ENCODE assay signal across 23 cellular contexts in genomic region chr11:249062-249461, GRCh38. TPM values are rescaled to one million over a fixed set of nuclear protein-coding genes. Genes with fewer than 3 reads are reported as not detected.
DNase-seq lines count a peak whose midpoint lies in the region; ATAC-seq, FAIRE-seq and TF ChIP-seq lines count a peak whose summit lies in the region.
"Had no signal": no experiment of that assay in that cellular context is flagged by ENCODE, and none has a peak within 500 bp of the region (broad histone marks: within the 10 kb centered on the region; RNA-seq: fewer than 3 reads in every experiment).

No MANE protein-coding gene starts in this region.

- TF ChIP-seq POLR2A in GM12878 (IDR thresholded peaks at IDR 0.05; ENCODE audit: low read depth, low read length) (0 out of 2 replicates have a peak, but pooled peaks have one; percentile 13), ovary (IDR thresholded peaks at IDR 0.05) (no peak)

- no TSS peak for BruUV-seq in GM12878 (replicated peaks; lab: Mats Ljungman, UMichigan)

- peaks cover 10% of the 10 kb centered on the region for H3K4me1 Mint-ChIP-seq in T-helper 2 cell treated with Interferon-gamma antibody and Interleukin-4, amounts not matched to agents 5 μg/mL and 100 μg/mL, for 36 hours (ENCODE audit: low read depth)
- peaks cover 15% of the 10 kb centered on the region for H3K4me1 Mint-ChIP-seq in activated naive CD4-positive, alpha-beta T cell treated with anti-CD3 and anti-CD28 coated beads for 36 hours (ENCODE audit: low read depth)
- H3K4me1 Mint-ChIP-seq in stimulated activated effector memory CD8-positive, alpha-beta T cell treated with anti-CD3 and anti-CD28 coated beads, Interleukin-12 subunit alpha, Interleukin-12 subunit beta, amount 100 ng/mL, for 72 hours, result peaks cover 14% of the 10 kb centered on the region

- H3K9ac ChIP-seq in GM12878 (ENCODE audit: control insufficient read depth, insufficient read depth, low read length), result no peak overlapping the region

- TF ChIP-seq RAD21 in GM12878 (IDR thresholded peaks at IDR 0.05; ENCODE audit: insufficient read depth, low read depth, low read length), result no peak

- no peaks in the 10 kb centered on the region for H3K4me1 ChIP-seq in GM12878 (ENCODE audit: control insufficient read depth, insufficient read depth, low read length)
- no peaks in the 10 kb centered on the region for H3K4me1 ChIP-seq in ovary (ENCODE audit: insufficient read depth)
- H3K4me1 ChIP-seq: BE2C had no signal

- peak overlapping the region; percentile 6 for H3K27ac Mint-ChIP-seq in T-helper 2 cell treated with Interferon-gamma antibody and Interleukin-4, amounts not matched to agents 5 μg/mL and 100 μg/mL, for 36 hours
- peak overlapping the region; percentile 1 to 63 for H3K27ac Mint-ChIP-seq in activated naive CD4-positive, alpha-beta T cell treated with anti-CD3 and anti-CD28 coated beads, Interleukin-2, amount 50 U/mL, for 72 hours
- H3K27ac Mint-ChIP-seq in activated naive CD4-positive, alpha-beta T cell treated with anti-CD3 and anti-CD28 coated beads for 36 hours, result no peak overlapping the region
- peak overlapping the region; percentile 2 for H3K27ac Mint-ChIP-seq in stimulated activated effector memory CD8-positive, alpha-beta T cell treated with anti-CD3 and anti-CD28 coated beads, Interleukin-12 subunit alpha, Interleukin-12 subunit beta, amount 100 ng/mL, for 72 hours

- H3K9me3 ChIP-seq in GM12878 (replicated peaks; ENCODE audit: control insufficient read depth, insufficient read depth, low read length) (no peaks in the 10 kb centered on the region), ovary (no peaks in the 10 kb centered on the region)
- H3K9me3 ChIP-seq: BE2C had no signal

- no peak for DNase-seq in T-helper 2 cell treated with Interferon-gamma antibody and Interleukin-4, amounts not matched to agents 5 μg/mL and 100 μg/mL, for 36 hours (ENCODE audit: low spot score)
- DNase-seq in T-helper 2 cell (no peak), GM12878 (ENCODE audit: low read depth, low spot score) (no peak), ovary (no peak), NCI-H2107 treated with DMSO at 0.1 percent for 48 hours (lab: John Stamatoyannopoulos, UW; ENCODE audit: unreplicated experiment) (no peak)
- DNase-seq in activated naive CD4-positive, alpha-beta T cell treated with anti-CD3 and anti-CD28 coated beads, Interleukin-2, amount 50 U/mL, for 72 hours (ENCODE audit: low spot score in 2 of 2), result no peak
- DNase-seq in activated naive CD4-positive, alpha-beta T cell treated with anti-CD3 and anti-CD28 coated beads for 36 hours, result no peak
- no peak for DNase-seq in stimulated activated effector memory CD8-positive, alpha-beta T cell treated with anti-CD3 and anti-CD28 coated beads, Interleukin-12 subunit alpha, Interleukin-12 subunit beta, amount 100 ng/mL, for 72 hours (ENCODE audit: low spot score in 2 of 2)
- DNase-seq: 8988T, BE2C, GDM1, GOT3, NCI-H1105 treated with DMSO at 0.1 percent for 48 hours, NCI-H187, NCI-H2171, NCI-H446 treated with DMSO at 0.1 percent for 48 hours, NCI-H774 had no signal

- 83% methylated on average over 8 of the region's 8 CpGs for WGBS in GM12878 (ENCODE audit: insufficient coverage, insufficient replicate concordance, low lambda C conversion rate, missing lambda C conversion rate)
- 72 to 87% (median 85%) methylated on average over 8 of the region's 8 CpGs for WGBS in ovary, 3 donors

- H3K4me3 ChIP-seq in GM12878, result no peak overlapping the region
- H3K4me3 ChIP-seq in ovary, result no peak overlapping the region

- H3K4me3 Mint-ChIP-seq in T-helper 2 cell treated with Interferon-gamma antibody and Interleukin-4, amounts not matched to agents 5 μg/mL and 100 μg/mL, for 36 hours, result no peak overlapping the region
- H3K4me3 Mint-ChIP-seq in activated naive CD4-positive, alpha-beta T cell treated with anti-CD3 and anti-CD28 coated beads for 36 hours, result no peak overlapping the region
- no peak overlapping the region for H3K4me3 Mint-ChIP-seq in stimulated activated effector memory CD8-positive, alpha-beta T cell treated with anti-CD3 and anti-CD28 coated beads, Interleukin-12 subunit alpha, Interleukin-12 subunit beta, amount 100 ng/mL, for 72 hours
- H3K4me3 Mint-ChIP-seq: IgD-negative memory B cell had no signal

- H3K27me3 Mint-ChIP-seq in T-helper 2 cell treated with Interferon-gamma antibody and Interleukin-4, amounts not matched to agents 5 μg/mL and 100 μg/mL, for 36 hours (ENCODE audit: low read depth), result no peaks in the 10 kb centered on the region
- no peaks in the 10 kb centered on the region for H3K27me3 Mint-ChIP-seq in activated naive CD4-positive, alpha-beta T cell treated with anti-CD3 and anti-CD28 coated beads for 36 hours (ENCODE audit: low read depth)
- H3K27me3 Mint-ChIP-seq: IgD-negative memory B cell had no signal

- peaks cover 75% of the 10 kb centered on the region for H3K36me3 Mint-ChIP-seq in T-helper 2 cell treated with Interferon-gamma antibody and Interleukin-4, amounts not matched to agents 5 μg/mL and 100 μg/mL, for 36 hours (ENCODE audit: low read depth)
- peaks cover 20 to 34% of the 10 kb centered on the region in 2 donors for H3K36me3 Mint-ChIP-seq in activated naive CD4-positive, alpha-beta T cell treated with anti-CD3 and anti-CD28 coated beads, Interleukin-2, amount 50 U/mL, for 72 hours
- H3K36me3 Mint-ChIP-seq in activated naive CD4-positive, alpha-beta T cell treated with anti-CD3 and anti-CD28 coated beads for 36 hours (ENCODE audit: low read depth), result peaks cover 62% of the 10 kb centered on the region
- H3K36me3 Mint-ChIP-seq in stimulated activated effector memory CD8-positive, alpha-beta T cell treated with anti-CD3 and anti-CD28 coated beads, Interleukin-12 subunit alpha, Interleukin-12 subunit beta, amount 100 ng/mL, for 72 hours, result peaks cover 100% of the 10 kb centered on the region

- H3K4me2 ChIP-seq in GM12878 (ENCODE audit: control insufficient read depth, insufficient read depth), result no peak overlapping the region

- in situ Hi-C loops in GM12878 (cut with MboI), result no loop called here

- peak; percentile 18 to 65 for ATAC-seq in activated naive CD4-positive, alpha-beta T cell treated with anti-CD3 and anti-CD28 coated beads, Interleukin-2, amount 50 U/mL, for 72 hours
- ATAC-seq in GM12878, result no peak
- no peak for ATAC-seq in stimulated activated effector memory CD8-positive, alpha-beta T cell treated with anti-CD3 and anti-CD28 coated beads, Interleukin-12 subunit alpha, Interleukin-12 subunit beta, amount 100 ng/mL, for 72 hours

- H3K36me3 ChIP-seq in GM12878 (ENCODE audit: control insufficient read depth in 2 of 2, insufficient read depth in 2 of 2, low read length in 1 of 2), result peaks cover 28 to 30% of the 10 kb centered on the region in 2 experiments
- H3K36me3 ChIP-seq in ovary, result no peaks in the 10 kb centered on the region

- SMC1A ChIA-PET in GM12878 (lab: Charles Lee; ENCODE audit: uncharacterized antibody, unreplicated experiment), result interaction anchor here (1.0 to 5.6 kb wide), 2 partner anchors 11 to 19 kb away, joined by 5 to 38 read pairs; partner anchors contain the start of gene PSMD13

- FAIRE-seq in GM12878 (lab: Jason Lieb, UNC), result no peak
- FAIRE-seq: GM12891, GM18507 had no signal

- POLR2A ChIA-PET in GM12878 (lab: Charles Lee), result interaction anchor here (1.5 kb wide), 1 partner anchor 41 kb away, joined by 3 read pairs; the partner anchor contains the start of genes BET1L and RIC8A

- H3K27ac ChIP-seq in GM12878 (ENCODE audit: control insufficient read depth, insufficient read depth), result no peak overlapping the region
- H3K27ac ChIP-seq in ovary, result no peak overlapping the region
- H3K27ac ChIP-seq: HL-60, RWPE1 had no signal

- TF ChIP-seq EP300 in GM12878 (IDR thresholded peaks at IDR 0.05; ENCODE audit: borderline replicate concordance in 1 of 2, control insufficient read depth in 1 of 2, low read depth in 2 of 2, low read length in 2 of 2) (no peak), ovary (IDR thresholded peaks at IDR 0.05) (no peak)

- no peaks in the 10 kb centered on the region for H3K27me3 ChIP-seq in GM12878 (replicated peaks in 1 of 2; ENCODE audit: control insufficient read depth in 2 of 2, insufficient read depth in 2 of 2, low read length in 1 of 2)
- H3K27me3 ChIP-seq in ovary, result no peaks in the 10 kb centered on the region
- H3K27me3 ChIP-seq: BE2C had no signal

- no peaks in the 10 kb centered on the region for H3K9me3 Mint-ChIP-seq in T-helper 2 cell treated with Interferon-gamma antibody and Interleukin-4, amounts not matched to agents 5 μg/mL and 100 μg/mL, for 36 hours
- H3K9me3 Mint-ChIP-seq in activated naive CD4-positive, alpha-beta T cell treated with anti-CD3 and anti-CD28 coated beads, Interleukin-2, amount 50 U/mL, for 72 hours, result no peaks in the 10 kb centered on the region
- no peaks in the 10 kb centered on the region for H3K9me3 Mint-ChIP-seq in activated naive CD4-positive, alpha-beta T cell treated with anti-CD3 and anti-CD28 coated beads for 36 hours
- H3K9me3 Mint-ChIP-seq in stimulated activated effector memory CD8-positive, alpha-beta T cell treated with anti-CD3 and anti-CD28 coated beads, Interleukin-12 subunit alpha, Interleukin-12 subunit beta, amount 100 ng/mL, for 72 hours, result no peaks in the 10 kb centered on the region
- H3K9me3 Mint-ChIP-seq: IgD-negative memory B cell had no signal

- RAD21 ChIA-PET in GM12878 (lab: Charles Lee; ENCODE audit: unreplicated experiment), result interaction anchor here (0.9 kb wide), 1 partner anchor 8 kb away, joined by 3 read pairs; no protein-coding TSS in a partner anchor

- intact Hi-C loops in activated naive CD4-positive, alpha-beta T cell treated with anti-CD3 and anti-CD28 coated beads for 36 hours (cut with micrococcal nuclease), result no loop called here
- intact Hi-C loops in GM12878 (cut with micrococcal nuclease; ENCODE audit: unreplicated experiment) (no loop called here), ovary (cut with DNase I) (loop anchor here in 1 of 4 donors (5.0 kb wide), 1 partner anchor 33 kb away; no protein-coding TSS in a partner anchor)

- no peak for TF ChIP-seq CTCF in GM12878 (IDR thresholded peaks at IDR 0.05 in 2 of 3, conservative IDR thresholded peaks at IDR 0.05 in 1 of 3; ENCODE audit: control insufficient read depth in 2 of 3, extremely low read depth in 1 of 3, insufficient read depth in 1 of 3, low read depth in 3 of 3, low read length in 3 of 3)
- TF ChIP-seq CTCF in ovary (IDR thresholded peaks at IDR 0.05), result no peak

- no peak overlapping the region for H2AFZ ChIP-seq in GM12878 (ENCODE audit: control insufficient read depth, low read depth, low read length)

- H4K20me1 ChIP-seq in GM12878 (ENCODE audit: control insufficient read depth, insufficient read depth), result no peaks in the 10 kb centered on the region

- H3K79me2 ChIP-seq in GM12878 (ENCODE audit: control insufficient read depth, insufficient read depth, low read length), result no peaks in the 10 kb centered on the region

- CTCF ChIA-PET in activated naive CD4-positive, alpha-beta T cell treated with anti-CD3 and anti-CD28 coated beads for 36 hours (lab: Charles Lee), result interaction anchor here (1.1 to 3.6 kb wide), 6 partner anchors 12 to 114 kb away, joined by 3 to 28 read pairs (median 8); partner anchors contain the start of gene PSMD13
- CTCF ChIA-PET in GM12878 (lab: Yijun Ruan, JAX), result interaction anchor here (0.6 to 3.9 kb wide), 5 partner anchors 8 to 115 kb away, joined by 3 to 45 read pairs (median 6); no protein-coding TSS in a partner anchor

RNA-seq across cellular contexts. Expression of gene PSMD13, which starts 12.3 kb away (rescaled TPM):
- total RNA-seq in activated naive CD4-positive, alpha-beta T cell treated with anti-CD3 and anti-CD28 coated beads, Interleukin-2, amount 50 U/mL, for 72 hours, result 100 to 1,000 TPM; 196 to 273 TPM
- 100 to 1,000 TPM; 206 to 210 TPM for total RNA-seq in activated naive CD4-positive, alpha-beta T cell treated with anti-CD3 and anti-CD28 coated beads for 36 hours
- total RNA-seq in GM12878 (2013; cell fraction: nucleolus; rRNA removed), result 72.9 and 74.9 TPM in 2 replicates
- total RNA-seq in GM12878 (2014; rRNA removed), result 173 and 184 TPM in 2 replicates
- total RNA-seq in GM12878 (2014; rRNA removed; fragmentation: Illumina TruSeq; extraction: Trizol), result 131 and 141 TPM in 2 replicates
- total RNA-seq in GM12878 (2021), result 160 and 163 TPM in 2 replicates
- polyA plus RNA-seq in GM12878 (2011; ENCODE audit: low read depth), result 82.9 TPM
- 159 and 169 TPM in 2 replicates for polyA plus RNA-seq in GM12878 (2011; rRNA removed)
- 181 and 204 TPM in 2 replicates for polyA plus RNA-seq in GM12878 (2011; cell fraction: cytosol; rRNA removed)
- polyA plus RNA-seq in GM12878 (2011; cell fraction: nucleus; rRNA removed), result 151 and 175 TPM in 2 replicates
- polyA plus RNA-seq in GM12878 (2012), result 108 and 124 TPM in 2 replicates
- polyA plus RNA-seq in GM12878 (2014; fragmentation: Illumina TruSeq; extraction: Trizol), result 164 and 170 TPM in 2 replicates
- 100 to 1,000 TPM; 198 to 221 TPM for polyA plus RNA-seq in GM12878 (2014; fragmentation: Nextera tagmentation; extraction: Ambion mirVana)
- 169 and 193 TPM in 2 replicates for polyA plus RNA-seq in GM12878 (2014; rRNA removed)
- polyA plus RNA-seq in GM12878 (2016; fragmentation: Nextera tagmentation; extraction: Ambion mirVana), result 100 to 1,000 TPM; 277 to 303 TPM
- polyA minus RNA-seq in GM12878 (2011; rRNA and poly(A)+ RNA removed), result 71.0 and 89.0 TPM in 2 replicates
- 26.2 and 34.4 TPM in 2 replicates for polyA minus RNA-seq in GM12878 (2011; cell fraction: cytosol; rRNA and poly(A)+ RNA removed)
- polyA minus RNA-seq in GM12878 (2011; cell fraction: nucleus; rRNA and poly(A)+ RNA removed), result 33.7 and 39.5 TPM in 2 replicates
- 10 to 100 TPM; 66.2 to 80.1 (median 75.8) TPM for total RNA-seq in ovary
- polyA plus RNA-seq in ovary, result 10 to 100 TPM; 74.9 to 88.9 TPM

RNA-seq across cellular contexts. Expression of gene SIRT3, which starts 12.9 kb away (rescaled TPM):
- 10 to 100 TPM; 11.7 to 38.7 TPM for total RNA-seq in activated naive CD4-positive, alpha-beta T cell treated with anti-CD3 and anti-CD28 coated beads, Interleukin-2, amount 50 U/mL, for 72 hours
- total RNA-seq in activated naive CD4-positive, alpha-beta T cell treated with anti-CD3 and anti-CD28 coated beads for 36 hours, result 10 to 100 TPM; 16.1 to 20.1 TPM
- 26.5 and 33.8 TPM in 2 replicates for total RNA-seq in GM12878 (2013; cell fraction: nucleolus; rRNA removed)
- total RNA-seq in GM12878 (2014; rRNA removed) (12.4 and 13.3 TPM in 2 replicates), GM12878 (2014; rRNA removed; fragmentation: Illumina TruSeq; extraction: Trizol) (7.1 and 8.5 TPM in 2 replicates), GM12878 (2021) (12.9 and 15.1 TPM in 2 replicates), ovary (10 to 100 TPM; 11.1 to 24.4 (median 22.7) TPM)
- 11.2 TPM for polyA plus RNA-seq in GM12878 (2011; ENCODE audit: low read depth)
- polyA plus RNA-seq in GM12878 (2011; rRNA removed) (15.8 and 18.8 TPM in 2 replicates), GM12878 (2014; fragmentation: Illumina TruSeq; extraction: Trizol) (11.8 and 19.4 TPM in 2 replicates), GM12878 (2014; fragmentation: Nextera tagmentation; extraction: Ambion mirVana) (1 to 10 TPM in 1 of 2 experiments, under 1 TPM in 1; 0.90 to 2.8 TPM), GM12878 (2014; rRNA removed) (22.6 and 23.2 TPM in 2 replicates), GM12878 (2016; fragmentation: Nextera tagmentation; extraction: Ambion mirVana) (10 to 100 TPM; 11.4 to 12.9 TPM), ovary (10 to 100 TPM; 17.4 to 21.5 TPM)
- polyA plus RNA-seq in GM12878 (2011; cell fraction: cytosol; rRNA removed), result 26.1 and 26.7 TPM in 2 replicates
- polyA plus RNA-seq in GM12878 (2011; cell fraction: nucleus; rRNA removed), result 44.2 and 52.4 TPM in 2 replicates
- polyA plus RNA-seq in GM12878 (2012), result 21.5 and 28.2 TPM in 2 replicates
- polyA minus RNA-seq in GM12878 (2011; rRNA and poly(A)+ RNA removed), result 6.3 and 21.2 TPM in 2 replicates
- polyA minus RNA-seq in GM12878 (2011; cell fraction: cytosol; rRNA and poly(A)+ RNA removed), result 2.8 and 5.7 TPM in 2 replicates
- polyA minus RNA-seq in GM12878 (2011; cell fraction: nucleus; rRNA and poly(A)+ RNA removed), result 10.2 and 16.3 TPM in 2 replicates

RNA-seq across cellular contexts. Expression of gene NLRP6, which starts 29.1 kb away (rescaled TPM):
- 1 to 10 TPM in 1 of 2 donors, under 1 TPM in 1; 0.88 to 2.5 TPM for total RNA-seq in activated naive CD4-positive, alpha-beta T cell treated with anti-CD3 and anti-CD28 coated beads, Interleukin-2, amount 50 U/mL, for 72 hours
- total RNA-seq in activated naive CD4-positive, alpha-beta T cell treated with anti-CD3 and anti-CD28 coated beads for 36 hours, result 1 to 10 TPM; 1.2 to 1.5 TPM
- 1.3 and 2.2 TPM in 2 replicates for total RNA-seq in GM12878 (2013; cell fraction: nucleolus; rRNA removed)
- total RNA-seq in GM12878 (2014; rRNA removed), result 0.11 TPM in 1 of 2 replicates, not detected in the other
- not detected in 2 replicates for total RNA-seq in GM12878 (2014; rRNA removed; fragmentation: Illumina TruSeq; extraction: Trizol)
- total RNA-seq in GM12878 (2021), result 0.11 TPM in 1 of 2 replicates, not detected in the other
- not detected for polyA plus RNA-seq in GM12878 (2011; ENCODE audit: low read depth)
- 0.03 TPM in 1 of 2 replicates, not detected in the other for polyA plus RNA-seq in GM12878 (2011; rRNA removed)
- polyA plus RNA-seq in GM12878 (2011; cell fraction: cytosol; rRNA removed), result 0.09 and 0.13 TPM in 2 replicates
- 0.28 and 0.45 TPM in 2 replicates for polyA plus RNA-seq in GM12878 (2011; cell fraction: nucleus; rRNA removed)
- polyA plus RNA-seq in GM12878 (2012), result 0.07 and 0.10 TPM in 2 replicates
- not detected in 2 replicates for polyA plus RNA-seq in GM12878 (2014; fragmentation: Illumina TruSeq; extraction: Trizol)
- polyA plus RNA-seq in GM12878 (2014; fragmentation: Nextera tagmentation; extraction: Ambion mirVana), result not detected
- polyA plus RNA-seq in GM12878 (2014; rRNA removed), result not detected in 2 replicates
- not detected for polyA plus RNA-seq in GM12878 (2016; fragmentation: Nextera tagmentation; extraction: Ambion mirVana)
- polyA minus RNA-seq in GM12878 (2011; rRNA and poly(A)+ RNA removed), result 0.10 TPM in 1 of 2 replicates, not detected in the other
- polyA minus RNA-seq in GM12878 (2011; cell fraction: cytosol; rRNA and poly(A)+ RNA removed), result not detected in 2 replicates
- 0.24 and 0.57 TPM in 2 replicates for polyA minus RNA-seq in GM12878 (2011; cell fraction: nucleus; rRNA and poly(A)+ RNA removed)
- total RNA-seq in ovary, result 1 to 10 TPM in 1 of 7 donors, under 1 TPM in 4, not detected in 2; 0.15 to 1.1 (median 0.20) TPM
- polyA plus RNA-seq in ovary, result under 1 TPM in 1 of 2 donors, not detected in 1; 0.02 TPM
- total RNA-seq: LHCN-M2 had no signal

RNA-seq across cellular contexts. Expression of gene PGGHG, which starts 39.9 kb away (rescaled TPM):
- total RNA-seq in activated naive CD4-positive, alpha-beta T cell treated with anti-CD3 and anti-CD28 coated beads, Interleukin-2, amount 50 U/mL, for 72 hours, result 100 to 1,000 TPM in 1 of 2 donors, 10 to 100 TPM in 1; 97.8 to 695 TPM
- 100 to 1,000 TPM in 1 of 2 experiments, 10 to 100 TPM in 1; 99.6 to 101 TPM for total RNA-seq in activated naive CD4-positive, alpha-beta T cell treated with anti-CD3 and anti-CD28 coated beads for 36 hours
- total RNA-seq in GM12878 (2013; cell fraction: nucleolus; rRNA removed), result 80.7 and 93.8 TPM in 2 replicates
- 3.5 and 3.9 TPM in 2 replicates for total RNA-seq in GM12878 (2014; rRNA removed)
- 1.3 and 1.9 TPM in 2 replicates for total RNA-seq in GM12878 (2014; rRNA removed; fragmentation: Illumina TruSeq; extraction: Trizol)
- total RNA-seq in GM12878 (2021), result 7.3 and 8.2 TPM in 2 replicates
- polyA plus RNA-seq in GM12878 (2011; ENCODE audit: low read depth), result 13.0 TPM
- polyA plus RNA-seq in GM12878 (2011; rRNA removed), result 1.7 and 2.9 TPM in 2 replicates
- 2.1 and 4.4 TPM in 2 replicates for polyA plus RNA-seq in GM12878 (2011; cell fraction: cytosol; rRNA removed)
- polyA plus RNA-seq in GM12878 (2011; cell fraction: nucleus; rRNA removed), result 82.4 and 97.9 TPM in 2 replicates
- polyA plus RNA-seq in GM12878 (2012), result 34.6 and 36.7 TPM in 2 replicates
- polyA plus RNA-seq in GM12878 (2014; fragmentation: Illumina TruSeq; extraction: Trizol), result 0.17 and 1.5 TPM in 2 replicates
- under 1 TPM; 0.10 to 0.27 TPM for polyA plus RNA-seq in GM12878 (2014; fragmentation: Nextera tagmentation; extraction: Ambion mirVana)
- polyA plus RNA-seq in GM12878 (2014; rRNA removed), result 7.9 and 8.3 TPM in 2 replicates
- 1 to 10 TPM; 1.0 to 1.7 TPM for polyA plus RNA-seq in GM12878 (2016; fragmentation: Nextera tagmentation; extraction: Ambion mirVana)
- polyA minus RNA-seq in GM12878 (2011; rRNA and poly(A)+ RNA removed), result 0.80 and 2.4 TPM in 2 replicates
- 0.80 and 1.1 TPM in 2 replicates for polyA minus RNA-seq in GM12878 (2011; cell fraction: cytosol; rRNA and poly(A)+ RNA removed)
- 7.3 and 13.1 TPM in 2 replicates for polyA minus RNA-seq in GM12878 (2011; cell fraction: nucleus; rRNA and poly(A)+ RNA removed)
- total RNA-seq in ovary, result 10 to 100 TPM in 4 of 7 donors, 1 to 10 TPM in 3; 3.3 to 21.3 (median 10.6) TPM
- 1 to 10 TPM in 1 of 2 donors, under 1 TPM in 1; 0.25 to 6.1 TPM for polyA plus RNA-seq in ovary

RNA-seq across cellular contexts. Expression of gene RIC8A, which starts 41.6 kb away (rescaled TPM):
- total RNA-seq in activated naive CD4-positive, alpha-beta T cell treated with anti-CD3 and anti-CD28 coated beads, Interleukin-2, amount 50 U/mL, for 72 hours, result 100 to 1,000 TPM; 110 to 179 TPM
- 10 to 100 TPM; 74.9 to 85.0 TPM for total RNA-seq in activated naive CD4-positive, alpha-beta T cell treated with anti-CD3 and anti-CD28 coated beads for 36 hours
- total RNA-seq in GM12878 (2013; cell fraction: nucleolus; rRNA removed), result 45.6 and 57.5 TPM in 2 replicates
- total RNA-seq in GM12878 (2014; rRNA removed) (157 and 167 TPM in 2 replicates), GM12878 (2014; rRNA removed; fragmentation: Illumina TruSeq; extraction: Trizol) (81.2 and 82.9 TPM in 2 replicates), GM12878 (2021) (97.8 and 107 TPM in 2 replicates), ovary (100 to 1,000 TPM in 1 of 7 donors, 10 to 100 TPM in 6; 53.4 to 119 (median 87.4) TPM)
- 69.6 TPM for polyA plus RNA-seq in GM12878 (2011; ENCODE audit: low read depth)
- polyA plus RNA-seq in GM12878 (2011; rRNA removed) (46.4 and 93.7 TPM in 2 replicates), GM12878 (2014; fragmentation: Illumina TruSeq; extraction: Trizol) (38.1 and 77.6 TPM in 2 replicates), GM12878 (2014; fragmentation: Nextera tagmentation; extraction: Ambion mirVana) (10 to 100 TPM; 10.4 to 12.4 TPM), GM12878 (2014; rRNA removed) (106 and 109 TPM in 2 replicates), GM12878 (2016; fragmentation: Nextera tagmentation; extraction: Ambion mirVana) (10 to 100 TPM; 68.6 to 79.9 TPM), ovary (10 to 100 TPM; 33.6 to 56.4 TPM)
- polyA plus RNA-seq in GM12878 (2011; cell fraction: cytosol; rRNA removed), result 105 and 117 TPM in 2 replicates
- 289 and 296 TPM in 2 replicates for polyA plus RNA-seq in GM12878 (2011; cell fraction: nucleus; rRNA removed)
- 52.9 and 63.6 TPM in 2 replicates for polyA plus RNA-seq in GM12878 (2012)
- polyA minus RNA-seq in GM12878 (2011; rRNA and poly(A)+ RNA removed), result 84.0 and 146 TPM in 2 replicates
- polyA minus RNA-seq in GM12878 (2011; cell fraction: cytosol; rRNA and poly(A)+ RNA removed), result 30.2 and 48.7 TPM in 2 replicates
- polyA minus RNA-seq in GM12878 (2011; cell fraction: nucleus; rRNA and poly(A)+ RNA removed), result 74.8 and 117 TPM in 2 replicates

Comparison
In these comparisons a context has a peak if more than half of its experiments do, and no peak if none do; other contexts are left out.
1. ATAC-seq: peak in activated naive CD4-positive, alpha-beta T cell treated with anti-CD3 and anti-CD28 coated beads, Interleukin-2, amount 50 U/mL, for 72 hours (2 of 2); none in GM12878 (single experiment) and stimulated activated effector memory CD8-positive, alpha-beta T cell treated with anti-CD3 and anti-CD28 coated beads, Interleukin-12 subunit alpha, Interleukin-12 subunit beta, amount 100 ng/mL, for 72 hours (single experiment).